13 cellular contexts compared by ENCODE assay signal in genomic region chrX:105608745-105609144, GRCh38.
"Had no signal": no experiment of that assay in that cellular context is flagged by ENCODE, and none has a peak within 500 bp of the region (broad histone marks: within the 10 kb centered on the region; RNA-seq: fewer than 3 reads in every experiment).

No MANE protein-coding gene starts in this region.

- H3K9me3 ChIP-seq: breast epithelium, tibial artery had no signal

- DNase-seq: activated CD4-positive, alpha-beta T cell treated with anti-CD3 and anti-CD28 coated beads, Interleukin-2, amount 10 ng/mL, durations not matched to agents 7 days and 5 days; activated CD4-positive, CD25-positive, alpha-beta regulatory T cell; activated CD8-positive, alpha-beta memory T cell treated with anti-CD3 and anti-CD28 coated beads for 24 hours; activated gamma-delta T cell treated with Interleukin-2 at 50 U/mL for 16 hours; head of caudate nucleus; retina; stimulated activated CD4-positive, alpha-beta T cell treated with anti-CD3 and anti-CD28 coated beads, Interleukin-2, amount 100 ng/mL, for 48 hours; stimulated activated naive B cell treated with anti-CD40 and anti-IgM and Interleukin-4, amounts not matched to agents 10 μg/mL and 1 μg/mL and 100 μg/mL, for 72 hours; tibial artery had no signal

- H3K4me3 ChIP-seq: breast epithelium, tibial artery had no signal

- H3K27me3 ChIP-seq: tibial artery had no signal

- H3K36me3 ChIP-seq: breast epithelium, tibial artery had no signal

- H3K27ac ChIP-seq: breast epithelium, tibial artery had no signal

- H3K4me1 ChIP-seq: breast epithelium, tibial artery had no signal

- ATAC-seq: esophagus mucosa; left lobe of liver; natural killer cell treated with Interleukin-12 subunit alpha and Interleukin-12 subunit beta and Interleukin-15 and Interleukin-18, amount 100 ng/mL, for 72 hours; stimulated activated naive B cell treated with anti-CD40 and anti-IgM and Interleukin-4, amounts not matched to agents 10 μg/mL and 1 μg/mL and 100 μg/mL, for 72 hours had no signal
